ENCODE assay signal across 11 cellular contexts in genomic region chr16:53090271-53090590, GRCh38. TPM values are rescaled to one million over a fixed set of nuclear protein-coding genes. Genes with fewer than 3 reads are reported as not detected.
A peak's percentile ranks its signal among the peaks of the same experiment; 100 is the strongest.
DNase-seq lines count a peak whose midpoint lies in the region; ATAC-seq and TF ChIP-seq lines count a peak whose summit lies in the region.
"Had no signal": no experiment of that assay in that cellular context is flagged by ENCODE, and none has a peak within 500 bp of the region (broad histone marks: within the 10 kb centered on the region; RNA-seq: fewer than 3 reads in every experiment).

No MANE protein-coding gene starts in this region.

- no peaks in the 10 kb centered on the region for H3K9me3 ChIP-seq in heart right ventricle
- H3K9me3 ChIP-seq in vagina: no peaks in the 10 kb centered on the region

- no peaks in the 10 kb centered on the region for H3K9me3 Mint-ChIP-seq in effector memory CD8-positive, alpha-beta T cell
- no peaks in the 10 kb centered on the region for H3K9me3 Mint-ChIP-seq in natural killer cell
- no peaks in the 10 kb centered on the region for H3K9me3 Mint-ChIP-seq in activated T-helper 2 cell treated with anti-CD3 and anti-CD28 coated beads, Interferon-gamma antibody, Interleukin-2, Interleukin-4, amounts not matched to agents 10 μg/mL and 5 μg/mL and 100 μg/mL, durations not matched to agents 14 hours and 24 hours and 36 hours
- H3K9me3 Mint-ChIP-seq: stimulated activated naive CD8-positive, alpha-beta T cell treated with anti-CD3 and anti-CD28 coated beads, Interleukin-15, Interleukin-2, amounts not matched to agents 100 ng/mL and 50 ng/mL, for 24 hours had no signal

- WGBS in heart right ventricle, 2 donors: 23 to 49% methylated on average over 5 of the region's 5 CpGs

- TF ChIP-seq CTCF in heart right ventricle (IDR thresholded peaks at IDR 0.05) (no peak), natural killer cell (IDR thresholded peaks at IDR 0.05) (no peak), vagina (IDR thresholded peaks at IDR 0.05) (no peak)

- ATAC-seq in heart right ventricle: no peak
- ATAC-seq in effector memory CD8-positive, alpha-beta T cell (replicated peaks): no peak
- no peak for ATAC-seq in natural killer cell
- ATAC-seq in GM19324 (IDR thresholded peaks at IDR 0.05; ENCODE audit: low FRiP score, unreplicated experiment): no peak

- H3K4me3 ChIP-seq in heart right ventricle (peak overlapping the region in 3 of 10 donors; percentile 5 to 12 (median 8)), vagina (peak overlapping the region in 1 of 2 donors; percentile 1)

- no peaks in the 10 kb centered on the region for H3K27me3 Mint-ChIP-seq in effector memory CD8-positive, alpha-beta T cell
- no peaks in the 10 kb centered on the region for H3K27me3 Mint-ChIP-seq in natural killer cell (ENCODE audit: low read depth in 2 of 2)
- no peaks in the 10 kb centered on the region for H3K27me3 Mint-ChIP-seq in activated T-helper 2 cell treated with anti-CD3 and anti-CD28 coated beads, Interferon-gamma antibody, Interleukin-2, Interleukin-4, amounts not matched to agents 10 μg/mL and 5 μg/mL and 100 μg/mL, durations not matched to agents 14 hours and 24 hours and 36 hours (ENCODE audit: low read depth)
- H3K27me3 Mint-ChIP-seq: stimulated activated naive CD8-positive, alpha-beta T cell treated with anti-CD3 and anti-CD28 coated beads, Interleukin-15, Interleukin-2, amounts not matched to agents 100 ng/mL and 50 ng/mL, for 24 hours had no signal

- no peak for DNase-seq in heart right ventricle
- DNase-seq in cardiac septum (ENCODE audit: low spot score): no peak
- DNase-seq in effector memory CD8-positive, alpha-beta T cell: no peak
- DNase-seq in natural killer cell: no peak
- no peak for DNase-seq in vagina (ENCODE audit: extremely low spot score in 2 of 2)
- no peak for DNase-seq in NCI-H2196 treated with DMSO at 0.1 percent for 48 hours (lab: John Stamatoyannopoulos, UW; ENCODE audit: unreplicated experiment)
- no peak for DNase-seq in activated T-helper 2 cell treated with anti-CD3 and anti-CD28 coated beads, Interferon-gamma antibody, Interleukin-2, Interleukin-4, amounts not matched to agents 10 μg/mL and 5 μg/mL and 100 μg/mL, durations not matched to agents 14 hours and 24 hours and 36 hours (ENCODE audit: low spot score)
- DNase-seq: small intestine, WERI-Rb-1 had no signal

- H3K36me3 Mint-ChIP-seq in effector memory CD8-positive, alpha-beta T cell (ENCODE audit: insufficient read depth): peaks cover 4% of the 10 kb centered on the region
- H3K36me3 Mint-ChIP-seq in natural killer cell: no peaks in the 10 kb centered on the region
- H3K36me3 Mint-ChIP-seq in activated T-helper 2 cell treated with anti-CD3 and anti-CD28 coated beads, Interferon-gamma antibody, Interleukin-2, Interleukin-4, amounts not matched to agents 10 μg/mL and 5 μg/mL and 100 μg/mL, durations not matched to agents 14 hours and 24 hours and 36 hours (ENCODE audit: low read depth): peaks cover 2% of the 10 kb centered on the region

- H3K27ac ChIP-seq in heart right ventricle (peak overlapping the region; percentile 66 to 97 (median 86)), vagina (peak overlapping the region; percentile 76)
- H3K27ac ChIP-seq: WERI-Rb-1 had no signal

- no peak for TF ChIP-seq POLR2A in vagina (IDR thresholded peaks at IDR 0.05)

- H3K4me1 ChIP-seq in heart right ventricle (peaks cover 43 to 92% (median 76%) of the 10 kb centered on the region in 9 donors), vagina (peaks cover 98% of the 10 kb centered on the region)

- peaks cover 34 to 53% of the 10 kb centered on the region in 2 donors for H3K4me1 Mint-ChIP-seq in effector memory CD8-positive, alpha-beta T cell (ENCODE audit: low read depth in 2 of 2)
- peaks cover 41 to 63% of the 10 kb centered on the region in 2 donors for H3K4me1 Mint-ChIP-seq in natural killer cell
- H3K4me1 Mint-ChIP-seq in activated T-helper 2 cell treated with anti-CD3 and anti-CD28 coated beads, Interferon-gamma antibody, Interleukin-2, Interleukin-4, amounts not matched to agents 10 μg/mL and 5 μg/mL and 100 μg/mL, durations not matched to agents 14 hours and 24 hours and 36 hours (ENCODE audit: low read depth): peaks cover 30% of the 10 kb centered on the region

- H3K36me3 ChIP-seq in heart right ventricle (no peaks in the 10 kb centered on the region), vagina (no peaks in the 10 kb centered on the region)
- H3K36me3 ChIP-seq: WERI-Rb-1 had no signal

- H3K27me3 ChIP-seq in heart right ventricle (no peaks in the 10 kb centered on the region), vagina (no peaks in the 10 kb centered on the region)

- intact Hi-C loops in heart right ventricle (cut with DNase I) (loop anchor here in 6 of 10 donors (2.0 to 5.0 kb wide), 5 partner anchors 33 to 42 kb away; partner anchors contain the start of gene CHD9 (in 1 of the 6)), cardiac septum (cut with DNase I) (loop anchor here (2.0 kb wide), 1 partner anchor 35 kb away; the partner anchor contains the start of gene CHD9), natural killer cell (cut with micrococcal nuclease) (loop anchor here (10.0 kb wide), 1 partner anchor 365 kb away; no protein-coding TSS in a partner anchor), vagina (cut with DNase I) (loop anchor here (2.0 kb wide), 1 partner anchor 41 kb away; no protein-coding TSS in a partner anchor)
- intact Hi-C loops in activated T-helper 2 cell treated with anti-CD3 and anti-CD28 coated beads, Interferon-gamma antibody, Interleukin-2, Interleukin-4, amounts not matched to agents 10 μg/mL and 5 μg/mL and 100 μg/mL, durations not matched to agents 14 hours and 24 hours and 36 hours (cut with micrococcal nuclease): no loop called here

- peak overlapping the region; percentile 57 to 88 for H3K27ac Mint-ChIP-seq in effector memory CD8-positive, alpha-beta T cell
- peak overlapping the region; percentile 13 to 64 for H3K27ac Mint-ChIP-seq in natural killer cell
- H3K27ac Mint-ChIP-seq in activated T-helper 2 cell treated with anti-CD3 and anti-CD28 coated beads, Interferon-gamma antibody, Interleukin-2, Interleukin-4, amounts not matched to agents 10 μg/mL and 5 μg/mL and 100 μg/mL, durations not matched to agents 14 hours and 24 hours and 36 hours: no peak overlapping the region

- peak overlapping the region; percentile 50 to 72 for H3K4me3 Mint-ChIP-seq in effector memory CD8-positive, alpha-beta T cell
- peak overlapping the region; percentile 83 for H3K4me3 Mint-ChIP-seq in natural killer cell
- no peak overlapping the region for H3K4me3 Mint-ChIP-seq in activated T-helper 2 cell treated with anti-CD3 and anti-CD28 coated beads, Interferon-gamma antibody, Interleukin-2, Interleukin-4, amounts not matched to agents 10 μg/mL and 5 μg/mL and 100 μg/mL, durations not matched to agents 14 hours and 24 hours and 36 hours (ENCODE audit: low read depth)
- H3K4me3 Mint-ChIP-seq: stimulated activated naive CD8-positive, alpha-beta T cell treated with anti-CD3 and anti-CD28 coated beads, Interleukin-15, Interleukin-2, amounts not matched to agents 100 ng/mL and 50 ng/mL, for 24 hours had no signal

RNA-seq across cellular contexts. Expression of gene CHD9, which starts 35.4 kb away (rescaled TPM):
- total RNA-seq in heart right ventricle (10 to 100 TPM; 39.6 to 58.4 (median 45.1) TPM), cardiac septum (64.6 TPM), natural killer cell (10 to 100 TPM; 81.4 to 85.2 (median 81.9) TPM), vagina (77.6 TPM)
- polyA plus RNA-seq in heart right ventricle: 10 to 100 TPM in 1 of 2 donors, 1 to 10 TPM in 1; 7.0 to 15.7 TPM
- total RNA-seq in activated T-helper 2 cell treated with anti-CD3 and anti-CD28 coated beads, Interferon-gamma antibody, Interleukin-2, Interleukin-4, amounts not matched to agents 10 μg/mL and 5 μg/mL and 100 μg/mL, durations not matched to agents 14 hours and 24 hours and 36 hours: 25.0 and 27.1 TPM in 2 replicates

RNA-seq across cellular contexts. Expression of gene CHD9NB, which starts 37.5 kb away (rescaled TPM):
- total RNA-seq in heart right ventricle: 1 to 10 TPM in 1 of 10 donors, under 1 TPM in 7, not detected in 2; 0.29 to 1.2 (median 0.51) TPM
- polyA plus RNA-seq in heart right ventricle: 1 to 10 TPM in 1 of 2 donors, under 1 TPM in 1; 0.17 to 1.5 TPM
- 1.0 TPM for total RNA-seq in cardiac septum
- total RNA-seq in natural killer cell: under 1 TPM in 1 of 3 donors, not detected in 2; 0.26 TPM
- not detected for total RNA-seq in vagina
- total RNA-seq in activated T-helper 2 cell treated with anti-CD3 and anti-CD28 coated beads, Interferon-gamma antibody, Interleukin-2, Interleukin-4, amounts not matched to agents 10 μg/mL and 5 μg/mL and 100 μg/mL, durations not matched to agents 14 hours and 24 hours and 36 hours: 0.25 and 0.32 TPM in 2 replicates
